ENCODE assay signal across 13 cellular contexts in genomic region chr10:32940321-32941264, GRCh38. TPM values are rescaled to one million over a fixed set of nuclear protein-coding genes. Genes with fewer than 3 reads are reported as not detected.
A peak's percentile ranks its signal among the peaks of the same experiment; 100 is the strongest.
DNase-seq lines count a peak whose midpoint lies in the region; ATAC-seq and TF ChIP-seq lines count a peak whose summit lies in the region.
"Had no signal": no experiment of that assay in that cellular context is flagged by ENCODE, and none has a peak within 500 bp of the region (broad histone marks: within the 10 kb centered on the region; RNA-seq: fewer than 3 reads in every experiment).

No MANE protein-coding gene starts in this region.

- H3K27me3 Mint-ChIP-seq in effector memory CD8-positive, alpha-beta T cell: no peaks in the 10 kb centered on the region
- H3K27me3 Mint-ChIP-seq in neural progenitor cell (ENCODE audit: insufficient read depth, low read depth): no peaks in the 10 kb centered on the region
- H3K27me3 Mint-ChIP-seq: central memory CD8-positive, alpha-beta T cell had no signal

- H3K9me3 Mint-ChIP-seq in effector memory CD8-positive, alpha-beta T cell: no peaks in the 10 kb centered on the region
- H3K9me3 Mint-ChIP-seq in neural progenitor cell: peaks cover 11% of the 10 kb centered on the region
- H3K9me3 Mint-ChIP-seq: central memory CD8-positive, alpha-beta T cell had no signal

- intact Hi-C loops in sigmoid colon (cut with DNase I): no loop called here

- TF ChIP-seq EP300 in sigmoid colon (IDR thresholded peaks at IDR 0.05): no peak

- H3K4me3 ChIP-seq in sigmoid colon (no peak overlapping the region), neural progenitor cell (no peak overlapping the region)
- H3K4me3 ChIP-seq: K562 had no signal

- peak overlapping the region; percentile 75 to 90 (median 82) for H3K27ac ChIP-seq in sigmoid colon
- no peak overlapping the region for H3K27ac ChIP-seq in neural progenitor cell

- no peak for TF ChIP-seq POLR2A in sigmoid colon (IDR thresholded peaks at IDR 0.05)

- H3K4me2 ChIP-seq in neural progenitor cell: no peak overlapping the region

- H3K9me3 ChIP-seq in sigmoid colon (no peaks in the 10 kb centered on the region), neural progenitor cell (ENCODE audit: low read depth) (no peaks in the 10 kb centered on the region)

- H3K36me3 Mint-ChIP-seq in effector memory CD8-positive, alpha-beta T cell (ENCODE audit: insufficient read depth): peaks cover 26% of the 10 kb centered on the region
- H3K36me3 Mint-ChIP-seq in neural progenitor cell: peaks cover 17% of the 10 kb centered on the region

- H3K9ac ChIP-seq in neural progenitor cell: no peak overlapping the region

- peaks cover 15% of the 10 kb centered on the region for H3F3A ChIP-seq in neural progenitor cell (ENCODE audit: low read depth)

- H3K36me3 ChIP-seq in sigmoid colon (no peaks in the 10 kb centered on the region), neural progenitor cell (no peaks in the 10 kb centered on the region)

- H3K27me3 ChIP-seq in sigmoid colon (no peaks in the 10 kb centered on the region), neural progenitor cell (no peaks in the 10 kb centered on the region)

- peak overlapping the region; percentile 64 to 92 for H3K27ac Mint-ChIP-seq in effector memory CD8-positive, alpha-beta T cell
- H3K27ac Mint-ChIP-seq in neural progenitor cell: no peak overlapping the region

- peaks cover 94% of the 10 kb centered on the region for H4K20me1 ChIP-seq in neural progenitor cell (ENCODE audit: low read depth)

- DNase-seq in GM13976 (ENCODE audit: low spot score) (peak; percentile 25), sigmoid colon (no peak), neural progenitor cell (ENCODE audit: low spot score) (no peak), SHP77 treated with DMSO at 0.1 percent for 48 hours (lab: John Stamatoyannopoulos, UW) (no peak)
- DNase-seq in effector memory CD8-positive, alpha-beta T cell: no peak
- DNase-seq: DMS79; NCI-H510A; stimulated activated CD4-positive, alpha-beta T cell treated with anti-CD3 and anti-CD28 coated beads, Interleukin-2, amount 100 ng/mL, for 24 hours had no signal

- H3K4me1 ChIP-seq in sigmoid colon (peaks cover 0 to 92% (median 87%) of the 10 kb centered on the region in 4 donors), neural progenitor cell (peaks cover 33% of the 10 kb centered on the region)

- H3K4me1 Mint-ChIP-seq in effector memory CD8-positive, alpha-beta T cell (ENCODE audit: low read depth in 2 of 2): peaks cover 57 to 64% of the 10 kb centered on the region in 2 donors
- H3K4me1 Mint-ChIP-seq in neural progenitor cell: peaks cover 40% of the 10 kb centered on the region

- H3K4me3 Mint-ChIP-seq in effector memory CD8-positive, alpha-beta T cell: peak overlapping the region in 1 of 2 donors; percentile 2
- no peak overlapping the region for H3K4me3 Mint-ChIP-seq in neural progenitor cell
- H3K4me3 Mint-ChIP-seq: central memory CD8-positive, alpha-beta T cell had no signal

- TF ChIP-seq CTCF in GM13976 (IDR thresholded peaks at IDR 0.05; ENCODE audit: borderline replicate concordance, control extremely low read depth, extremely low read depth, insufficient read depth, missing control alignments): no peak
- no peak for TF ChIP-seq CTCF in sigmoid colon (IDR thresholded peaks at IDR 0.05)
- TF ChIP-seq CTCF in neural progenitor cell (IDR thresholded peaks at IDR 0.05): no peak

- peaks cover 100% of the 10 kb centered on the region for H3K79me2 ChIP-seq in neural progenitor cell (ENCODE audit: low read depth)

- WGBS in sigmoid colon, 2 donors: 80 to 87% methylated on average over 10 of the region's 10 CpGs

- in situ Hi-C loops in GM13976 (cut with MboI; ENCODE audit: low sequenced_read_pairs, unreplicated experiment): no loop called here

- ATAC-seq in HG02884 (IDR thresholded peaks at IDR 0.05; ENCODE audit: unreplicated experiment) (peak; percentile 39), HG02763 (IDR thresholded peaks at IDR 0.05; ENCODE audit: unreplicated experiment) (no peak), GM21447 (IDR thresholded peaks at IDR 0.05; ENCODE audit: unreplicated experiment) (no peak)
- ATAC-seq in effector memory CD8-positive, alpha-beta T cell (replicated peaks): peak; percentile 71

- no peak overlapping the region for H2AFZ ChIP-seq in neural progenitor cell (replicated peaks)

RNA-seq across cellular contexts. Expression of gene ITGB1, which starts 17.4 kb away (rescaled TPM):
- total RNA-seq in sigmoid colon (1,000 to 10,000 TPM in 1 of 4 donors, 100 to 1,000 TPM in 3; 588 to 1,360 (median 919) TPM), neural progenitor cell (ENCODE audit: low replicate concordance) (229 and 358 TPM in 2 replicates)
- polyA plus RNA-seq in sigmoid colon: 100 to 1,000 TPM in 1 of 3 donors, 10 to 100 TPM in 2; 43.8 to 151 (median 50.9) TPM

Comparison
In these comparisons a context has a peak if more than half of its experiments do, and no peak if none do; other contexts are left out.
1. ATAC-seq: peak in HG02884 (single experiment) and effector memory CD8-positive, alpha-beta T cell (single experiment); none in HG02763 (single experiment) and GM21447 (single experiment).